In the genomic region with DNA sequence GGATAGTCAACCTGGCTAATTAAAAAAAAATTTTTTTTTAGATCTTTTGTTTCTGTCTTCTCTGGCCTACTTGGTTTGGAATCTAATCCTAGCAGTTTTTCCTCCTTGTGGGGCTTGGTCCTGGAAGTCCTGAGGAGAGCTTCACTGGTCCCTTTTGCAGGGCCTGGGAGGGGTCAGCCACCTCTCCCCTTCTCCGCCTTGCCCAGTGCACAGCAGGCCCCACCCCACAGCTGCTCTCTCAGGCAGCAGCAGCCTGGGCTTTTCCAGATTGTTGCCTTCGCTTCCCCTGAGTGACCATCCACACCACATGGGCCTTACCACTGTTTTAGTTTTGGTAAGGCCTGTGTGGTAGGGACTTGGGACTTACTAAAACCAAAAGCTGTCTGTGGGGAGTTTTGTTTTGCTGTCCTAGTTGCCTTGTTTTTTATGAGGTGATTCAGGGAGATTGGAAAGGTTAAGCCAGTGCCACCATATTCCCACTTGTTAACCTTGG, we compare ENCODE assay signal across 17 cellular contexts.
"Had no signal": no experiment of that assay in that cellular context is flagged by ENCODE, and none has a peak within 500 bp of the region (broad histone marks: within the 10 kb centered on the region; RNA-seq: fewer than 3 reads in every experiment).

No MANE protein-coding gene starts in this region.

- ATAC-seq: activated CD8-positive, alpha-beta memory T cell treated with anti-CD3 and anti-CD28 coated beads, Interleukin-2, amount 10 ng/mL, durations not matched to agents 7 days and 5 days; foreskin keratinocyte; lower lobe of right lung; pancreas had no signal

- H3K4me1 Mint-ChIP-seq: mesothelial cell of epicardium, neural crest cell had no signal

- H3K27ac ChIP-seq: brain microvascular endothelial cell, foreskin keratinocyte, lower lobe of right lung, pancreas, vagina had no signal

- H3K9me3 Mint-ChIP-seq: activated naive CD4-positive, alpha-beta T cell treated with anti-CD3 and anti-CD28 coated beads, Interleukin-2, amount 50 U/mL, for 72 hours; immature natural killer cell; mesothelial cell of epicardium; neural crest cell; T-helper 2 cell treated with Interferon-gamma antibody and Interleukin-4, amounts not matched to agents 5 μg/mL and 100 μg/mL, for 36 hours had no signal

- H3K4me3 Mint-ChIP-seq: activated CD8-positive, alpha-beta memory T cell treated with anti-CD3 and anti-CD28 coated beads, Interleukin-2, amount 10 ng/mL, durations not matched to agents 7 days and 5 days; immature natural killer cell; mesothelial cell of epicardium; neural crest cell; T-helper 2 cell treated with Interferon-gamma antibody and Interleukin-4, amounts not matched to agents 5 μg/mL and 100 μg/mL, for 36 hours had no signal

- H3K9me3 ChIP-seq: lower lobe of right lung, pancreas, vagina had no signal

- H3K27ac Mint-ChIP-seq: mesothelial cell of epicardium; T-helper 2 cell treated with Interferon-gamma antibody and Interleukin-4, amounts not matched to agents 5 μg/mL and 100 μg/mL, for 36 hours had no signal

- H3K4me3 ChIP-seq: lower lobe of right lung, pancreas, vagina had no signal

- H3K27me3 ChIP-seq: brain microvascular endothelial cell, foreskin keratinocyte, pancreas, vagina had no signal

- H3K4me1 ChIP-seq: foreskin keratinocyte, lower lobe of right lung, pancreas had no signal

- H3K27me3 Mint-ChIP-seq: activated CD8-positive, alpha-beta memory T cell treated with anti-CD3 and anti-CD28 coated beads, Interleukin-2, amount 10 ng/mL, durations not matched to agents 7 days and 5 days had no signal

- DNase-seq: activated CD4-positive, CD25-positive, alpha-beta regulatory T cell; activated CD8-positive, alpha-beta memory T cell treated with anti-CD3 and anti-CD28 coated beads, Interleukin-2, amount 10 ng/mL, durations not matched to agents 7 days and 5 days; activated effector memory CD4-positive, alpha-beta T cell treated with Interleukin-2 at 50 U/mL for 16 hours; activated T-cell treated with anti-CD3 and anti-CD28 coated beads, Interleukin-2, amount 50 U/mL, for 1 hour; brain microvascular endothelial cell; effector CD8-positive, alpha-beta T cell; foreskin keratinocyte; immature natural killer cell; lower lobe of right lung; pancreas; stimulated activated CD4-positive, alpha-beta T cell treated with anti-CD3 and anti-CD28 coated beads, Interleukin-12 subunit alpha, Interleukin-12 subunit beta, amount 100 ng/mL, for 4 hours; stimulated activated CD4-positive, alpha-beta T cell treated with anti-CD3 and anti-CD28 coated beads, Interleukin-2, amount 100 ng/mL, for 24 hours had no signal
